ENCODE assay signal across 1 cellular context in the genomic region with DNA sequence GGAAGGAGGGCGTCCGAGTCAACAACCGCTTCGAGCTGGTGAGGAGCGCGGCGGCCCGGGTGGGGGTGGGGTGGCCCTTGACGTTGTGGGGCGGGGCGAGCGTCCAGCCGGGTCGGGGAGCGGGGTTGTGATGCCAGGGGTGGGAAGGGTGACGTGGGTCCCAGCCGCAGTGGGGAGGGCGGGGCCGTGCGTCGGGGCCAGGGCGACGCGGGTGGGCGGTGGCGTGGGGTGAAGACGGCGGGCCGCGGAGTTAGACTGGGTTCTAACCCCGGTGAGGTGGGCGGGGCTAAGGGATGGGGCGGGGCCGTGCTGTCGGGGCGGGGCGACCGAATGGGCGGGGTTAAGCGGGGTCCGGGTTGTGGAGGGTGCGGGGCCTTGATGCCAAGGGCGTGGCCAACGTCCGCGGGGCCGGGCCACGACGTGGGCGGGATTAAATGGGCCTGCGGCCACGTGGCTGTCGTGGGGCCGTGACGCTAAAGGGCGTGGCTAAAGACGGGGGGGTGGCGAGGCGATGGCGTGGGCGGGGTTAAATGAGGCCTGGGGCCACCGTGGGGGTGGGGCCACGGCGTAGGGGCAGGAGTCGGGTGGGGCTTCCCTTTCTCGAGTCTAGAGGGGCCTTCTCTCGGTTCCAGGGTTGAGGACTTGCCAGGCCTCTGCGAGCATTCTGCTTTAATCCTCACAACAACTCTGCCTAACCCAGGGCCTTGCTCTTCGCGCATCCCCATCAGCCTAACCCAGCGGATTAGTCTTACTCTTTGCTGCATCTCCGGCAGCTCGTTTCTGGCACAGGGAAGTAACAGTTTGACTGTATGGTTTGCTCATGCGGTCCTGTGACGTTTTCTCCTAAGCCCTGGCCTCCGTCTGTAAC.
TF ChIP-seq lines count a peak whose summit lies in the region.

No MANE protein-coding gene starts in this region.

TF ChIP-seq in K562, 482 proteins besides CTCF, POLR2A, EP300 and RAD21 (continues in another document):
- TF ChIP-seq, protein P1, sequence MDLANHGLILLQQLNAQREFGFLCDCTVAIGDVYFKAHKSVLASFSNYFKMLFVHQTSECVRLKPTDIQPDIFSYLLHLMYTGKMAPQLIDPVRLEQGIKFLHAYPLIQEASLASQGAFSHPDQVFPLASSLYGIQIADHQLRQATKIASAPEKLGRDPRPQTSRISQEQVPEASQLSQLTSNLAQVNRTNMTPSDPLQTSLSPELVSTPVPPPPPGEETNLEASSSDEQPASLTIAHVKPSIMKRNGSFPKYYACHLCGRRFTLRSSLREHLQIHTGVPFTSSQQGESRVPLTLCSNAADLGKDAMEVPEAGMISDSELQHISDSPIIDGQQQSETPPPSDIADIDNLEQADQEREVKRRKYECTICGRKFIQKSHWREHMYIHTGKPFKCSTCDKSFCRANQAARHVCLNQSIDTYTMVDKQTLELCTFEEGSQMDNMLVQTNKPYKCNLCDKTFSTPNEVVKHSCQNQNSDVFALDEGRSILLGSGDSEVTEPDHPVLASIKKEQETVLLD (IDR thresholded peaks at IDR 0.05) = no peak
- no peak for TF ChIP-seq PHF8 (IDR thresholded peaks at IDR 0.05; ENCODE audit: borderline replicate concordance, low read length)
- TF ChIP-seq ZNF431 (CRISPR knock-in tag; IDR thresholded peaks at IDR 0.05) = no peak
- no peak for TF ChIP-seq EP400 (IDR thresholded peaks at IDR 0.05)
- TF ChIP-seq ZNF408 (CRISPR knock-in tag; IDR thresholded peaks at IDR 0.05; ENCODE audit: low read depth) = no peak
- no peak for TF ChIP-seq BRCA1 (IDR thresholded peaks at IDR 0.05)
- no peak for TF ChIP-seq BRCA1 (CRISPR knock-in tag; IDR thresholded peaks at IDR 0.05)
- TF ChIP-seq TRIM28 (IDR thresholded peaks at IDR 0.05) = no peak
- no peak for TF ChIP-seq POLR3G (IDR thresholded peaks at IDR 0.05; ENCODE audit: extremely low read depth, insufficient read length, insufficient replicate concordance)
- TF ChIP-seq, protein P2, sequence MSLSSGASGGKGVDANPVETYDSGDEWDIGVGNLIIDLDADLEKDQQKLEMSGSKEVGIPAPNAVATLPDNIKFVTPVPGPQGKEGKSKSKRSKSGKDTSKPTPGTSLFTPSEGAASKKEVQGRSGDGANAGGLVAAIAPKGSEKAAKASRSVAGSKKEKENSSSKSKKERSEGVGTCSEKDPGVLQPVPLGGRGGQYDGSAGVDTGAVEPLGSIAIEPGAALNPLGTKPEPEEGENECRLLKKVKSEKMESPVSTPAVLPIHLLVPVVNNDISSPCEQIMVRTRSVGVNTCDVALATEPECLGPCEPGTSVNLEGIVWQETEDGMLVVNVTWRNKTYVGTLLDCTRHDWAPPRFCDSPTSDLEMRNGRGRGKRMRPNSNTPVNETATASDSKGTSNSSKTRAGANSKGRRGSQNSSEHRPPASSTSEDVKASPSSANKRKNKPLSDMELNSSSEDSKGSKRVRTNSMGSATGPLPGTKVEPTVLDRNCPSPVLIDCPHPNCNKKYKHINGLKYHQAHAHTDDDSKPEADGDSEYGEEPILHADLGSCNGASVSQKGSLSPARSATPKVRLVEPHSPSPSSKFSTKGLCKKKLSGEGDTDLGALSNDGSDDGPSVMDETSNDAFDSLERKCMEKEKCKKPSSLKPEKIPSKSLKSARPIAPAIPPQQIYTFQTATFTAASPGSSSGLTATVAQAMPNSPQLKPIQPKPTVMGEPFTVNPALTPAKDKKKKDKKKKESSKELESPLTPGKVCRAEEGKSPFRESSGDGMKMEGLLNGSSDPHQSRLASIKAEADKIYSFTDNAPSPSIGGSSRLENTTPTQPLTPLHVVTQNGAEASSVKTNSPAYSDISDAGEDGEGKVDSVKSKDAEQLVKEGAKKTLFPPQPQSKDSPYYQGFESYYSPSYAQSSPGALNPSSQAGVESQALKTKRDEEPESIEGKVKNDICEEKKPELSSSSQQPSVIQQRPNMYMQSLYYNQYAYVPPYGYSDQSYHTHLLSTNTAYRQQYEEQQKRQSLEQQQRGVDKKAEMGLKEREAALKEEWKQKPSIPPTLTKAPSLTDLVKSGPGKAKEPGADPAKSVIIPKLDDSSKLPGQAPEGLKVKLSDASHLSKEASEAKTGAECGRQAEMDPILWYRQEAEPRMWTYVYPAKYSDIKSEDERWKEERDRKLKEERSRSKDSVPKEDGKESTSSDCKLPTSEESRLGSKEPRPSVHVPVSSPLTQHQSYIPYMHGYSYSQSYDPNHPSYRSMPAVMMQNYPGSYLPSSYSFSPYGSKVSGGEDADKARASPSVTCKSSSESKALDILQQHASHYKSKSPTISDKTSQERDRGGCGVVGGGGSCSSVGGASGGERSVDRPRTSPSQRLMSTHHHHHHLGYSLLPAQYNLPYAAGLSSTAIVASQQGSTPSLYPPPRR (CRISPR knock-in tag; IDR thresholded peaks at IDR 0.05; ENCODE audit: borderline replicate concordance) = no peak
- no peak for TF ChIP-seq MAFG (tag; conservative IDR thresholded peaks at IDR 0.05)
- no peak; a peak in 1 of 3 replicates for TF ChIP-seq CBX3 (IDR thresholded peaks at IDR 0.05; ENCODE audit: borderline replicate concordance in 1 of 2, low read length in 2 of 2)
- TF ChIP-seq, protein P3, sequence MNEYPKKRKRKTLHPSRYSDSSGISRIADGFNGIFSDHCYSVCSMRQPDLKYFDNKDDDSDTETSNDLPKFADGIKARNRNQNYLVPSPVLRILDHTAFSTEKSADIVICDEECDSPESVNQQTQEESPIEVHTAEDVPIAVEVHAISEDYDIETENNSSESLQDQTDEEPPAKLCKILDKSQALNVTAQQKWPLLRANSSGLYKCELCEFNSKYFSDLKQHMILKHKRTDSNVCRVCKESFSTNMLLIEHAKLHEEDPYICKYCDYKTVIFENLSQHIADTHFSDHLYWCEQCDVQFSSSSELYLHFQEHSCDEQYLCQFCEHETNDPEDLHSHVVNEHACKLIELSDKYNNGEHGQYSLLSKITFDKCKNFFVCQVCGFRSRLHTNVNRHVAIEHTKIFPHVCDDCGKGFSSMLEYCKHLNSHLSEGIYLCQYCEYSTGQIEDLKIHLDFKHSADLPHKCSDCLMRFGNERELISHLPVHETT (CRISPR knock-in tag; conservative IDR thresholded peaks at IDR 0.05 in 1 of 2, IDR thresholded peaks at IDR 0.05 in 1 of 2) = 0 out of 4 replicates have a peak, but pooled peaks of 1 of the 2 experiments have one; percentile 16
- TF ChIP-seq SP2 (IDR thresholded peaks at IDR 0.05; ENCODE audit: extremely low read depth, low read depth, low read length, poor library complexity, severe bottlenecking) = no peak
- TF ChIP-seq, protein P4, sequence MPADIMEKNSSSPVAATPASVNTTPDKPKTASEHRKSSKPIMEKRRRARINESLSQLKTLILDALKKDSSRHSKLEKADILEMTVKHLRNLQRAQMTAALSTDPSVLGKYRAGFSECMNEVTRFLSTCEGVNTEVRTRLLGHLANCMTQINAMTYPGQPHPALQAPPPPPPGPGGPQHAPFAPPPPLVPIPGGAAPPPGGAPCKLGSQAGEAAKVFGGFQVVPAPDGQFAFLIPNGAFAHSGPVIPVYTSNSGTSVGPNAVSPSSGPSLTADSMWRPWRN (IDR thresholded peaks at IDR 0.05; ENCODE audit: low read depth) = peak; percentile 94
- TF ChIP-seq, protein P5, sequence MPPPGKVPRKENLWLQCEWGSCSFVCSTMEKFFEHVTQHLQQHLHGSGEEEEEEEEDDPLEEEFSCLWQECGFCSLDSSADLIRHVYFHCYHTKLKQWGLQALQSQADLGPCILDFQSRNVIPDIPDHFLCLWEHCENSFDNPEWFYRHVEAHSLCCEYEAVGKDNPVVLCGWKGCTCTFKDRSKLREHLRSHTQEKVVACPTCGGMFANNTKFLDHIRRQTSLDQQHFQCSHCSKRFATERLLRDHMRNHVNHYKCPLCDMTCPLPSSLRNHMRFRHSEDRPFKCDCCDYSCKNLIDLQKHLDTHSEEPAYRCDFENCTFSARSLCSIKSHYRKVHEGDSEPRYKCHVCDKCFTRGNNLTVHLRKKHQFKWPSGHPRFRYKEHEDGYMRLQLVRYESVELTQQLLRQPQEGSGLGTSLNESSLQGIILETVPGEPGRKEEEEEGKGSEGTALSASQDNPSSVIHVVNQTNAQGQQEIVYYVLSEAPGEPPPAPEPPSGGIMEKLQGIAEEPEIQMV (tag; conservative IDR thresholded peaks at IDR 0.05; ENCODE audit: low read depth) = peak; percentile 71
- TF ChIP-seq SIN3B (IDR thresholded peaks at IDR 0.05; ENCODE audit: low read depth) = no peak
- TF ChIP-seq TCFL5 (CRISPR knock-in tag; conservative IDR thresholded peaks at IDR 0.05) = no peak
- TF ChIP-seq RAD51 (IDR thresholded peaks at IDR 0.05; ENCODE audit: borderline replicate concordance, low read depth) = peak; percentile 82
- TF ChIP-seq MYC (IDR thresholded peaks at IDR 0.05; ENCODE audit: low read depth, low read length) = peak; percentile 92
- no peak for TF ChIP-seq MYC (CRISPR knock-in tag; IDR thresholded peaks at IDR 0.05; ENCODE audit: borderline replicate concordance, low read depth)
- no peak for TF ChIP-seq RCOR1 (IDR thresholded peaks at IDR 0.05; ENCODE audit: borderline replicate concordance in 1 of 2, low read depth in 2 of 2, low read length in 2 of 2)
- peak; percentile 28; the same call in 1 of the 2 replicates for TF ChIP-seq JUND (IDR thresholded peaks at IDR 0.05; ENCODE audit: borderline replicate concordance, low read depth, low read length)
- TF ChIP-seq JUND (tag; IDR thresholded peaks at IDR 0.05; ENCODE audit: borderline replicate concordance, low read depth, low read length) = no peak
- TF ChIP-seq, protein P6, sequence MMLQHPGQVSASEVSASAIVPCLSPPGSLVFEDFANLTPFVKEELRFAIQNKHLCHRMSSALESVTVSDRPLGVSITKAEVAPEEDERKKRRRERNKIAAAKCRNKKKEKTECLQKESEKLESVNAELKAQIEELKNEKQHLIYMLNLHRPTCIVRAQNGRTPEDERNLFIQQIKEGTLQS (IDR thresholded peaks at IDR 0.05) = no peak
- TF ChIP-seq, protein P6 (CRISPR knock-in tag; conservative IDR thresholded peaks at IDR 0.05) = no peak
- 0 out of 4 replicates have a peak, but pooled peaks of 1 of the 2 experiments have one; percentile 22 for TF ChIP-seq SIN3A (IDR thresholded peaks at IDR 0.05; ENCODE audit: borderline replicate concordance in 2 of 2, control insufficient read depth in 1 of 2, low read depth in 2 of 2, low read length in 2 of 2)
- peak; percentile 31; the same call in 1 of the 2 replicates for TF ChIP-seq ZBTB7A (IDR thresholded peaks at IDR 0.05; ENCODE audit: borderline replicate concordance, control insufficient read depth, low read depth, low read length)
- TF ChIP-seq NFATC3 (IDR thresholded peaks at IDR 0.05) = no peak
- TF ChIP-seq THRAP3 (IDR thresholded peaks at IDR 0.05; ENCODE audit: borderline replicate concordance) = no peak
- peak in 1 of 3 experiments; percentile 22 for TF ChIP-seq YY1 (IDR thresholded peaks at IDR 0.05; ENCODE audit: borderline replicate concordance in 1 of 3, control insufficient read depth in 1 of 3, extremely low read depth in 1 of 3, insufficient read depth in 3 of 3, insufficient read length in 1 of 3, insufficient replicate concordance in 2 of 3, low read depth in 1 of 3, low read length in 2 of 3)
- TF ChIP-seq, protein P7, sequence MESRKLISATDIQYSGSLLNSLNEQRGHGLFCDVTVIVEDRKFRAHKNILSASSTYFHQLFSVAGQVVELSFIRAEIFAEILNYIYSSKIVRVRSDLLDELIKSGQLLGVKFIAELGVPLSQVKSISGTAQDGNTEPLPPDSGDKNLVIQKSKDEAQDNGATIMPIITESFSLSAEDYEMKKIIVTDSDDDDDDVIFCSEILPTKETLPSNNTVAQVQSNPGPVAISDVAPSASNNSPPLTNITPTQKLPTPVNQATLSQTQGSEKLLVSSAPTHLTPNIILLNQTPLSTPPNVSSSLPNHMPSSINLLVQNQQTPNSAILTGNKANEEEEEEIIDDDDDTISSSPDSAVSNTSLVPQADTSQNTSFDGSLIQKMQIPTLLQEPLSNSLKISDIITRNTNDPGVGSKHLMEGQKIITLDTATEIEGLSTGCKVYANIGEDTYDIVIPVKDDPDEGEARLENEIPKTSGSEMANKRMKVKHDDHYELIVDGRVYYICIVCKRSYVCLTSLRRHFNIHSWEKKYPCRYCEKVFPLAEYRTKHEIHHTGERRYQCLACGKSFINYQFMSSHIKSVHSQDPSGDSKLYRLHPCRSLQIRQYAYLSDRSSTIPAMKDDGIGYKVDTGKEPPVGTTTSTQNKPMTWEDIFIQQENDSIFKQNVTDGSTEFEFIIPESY (CRISPR knock-in tag; IDR thresholded peaks at IDR 0.05) = peak; percentile 11; the same call in 1 of the 2 replicates
- TF ChIP-seq EGR1 (conservative IDR thresholded peaks at IDR 0.05) = peak; percentile 93
- TF ChIP-seq SMARCB1 (IDR thresholded peaks at IDR 0.05; ENCODE audit: insufficient read length, low read depth) = no peak
- no peak for TF ChIP-seq XRCC3 (IDR thresholded peaks at IDR 0.05)
- no peak for TF ChIP-seq ZNF41 (CRISPR knock-in tag; conservative IDR thresholded peaks at IDR 0.05)
- peak; percentile 58; the same call in 1 of the 2 replicates for TF ChIP-seq ATF1 (CRISPR knock-in tag; IDR thresholded peaks at IDR 0.05)
- peak; percentile 49; the same call in 1 of the 2 replicates for TF ChIP-seq ATF1 (tag; IDR thresholded peaks at IDR 0.05)
- no peak for TF ChIP-seq ETS2 (tag; IDR thresholded peaks at IDR 0.05; ENCODE audit: borderline replicate concordance, poor library complexity, severe bottlenecking)
- no peak for TF ChIP-seq FOS (IDR thresholded peaks at IDR 0.05; ENCODE audit: extremely low read depth, insufficient read length)
- no peak for TF ChIP-seq ZNF644 (tag; IDR thresholded peaks at IDR 0.05; ENCODE audit: low read depth)
- TF ChIP-seq OTX1 (CRISPR knock-in tag; IDR thresholded peaks at IDR 0.05) = no peak
- peak; percentile 48; the same call in 1 of the 2 replicates for TF ChIP-seq MBD2 (IDR thresholded peaks at IDR 0.05; ENCODE audit: borderline replicate concordance, low read depth)
- no peak for TF ChIP-seq NUFIP1 (IDR thresholded peaks at IDR 0.05; ENCODE audit: partially characterized antibody)
- TF ChIP-seq SPI1 (IDR thresholded peaks at IDR 0.05; ENCODE audit: borderline replicate concordance, low read depth, low read length) = no peak
- no peak for TF ChIP-seq ZNF707 (CRISPR knock-in tag; conservative IDR thresholded peaks at IDR 0.05)
- TF ChIP-seq CBFA2T2 (conservative IDR thresholded peaks at IDR 0.05) = 0 out of 2 replicates have a peak, but pooled peaks have one; percentile 14
- TF ChIP-seq ZNF217 (CRISPR knock-in tag; IDR thresholded peaks at IDR 0.05) = no peak
- TF ChIP-seq HNRNPLL (IDR thresholded peaks at IDR 0.05; ENCODE audit: low read depth, low read length, poor library complexity, severe bottlenecking) = peak; percentile 1
- TF ChIP-seq, protein P8, sequence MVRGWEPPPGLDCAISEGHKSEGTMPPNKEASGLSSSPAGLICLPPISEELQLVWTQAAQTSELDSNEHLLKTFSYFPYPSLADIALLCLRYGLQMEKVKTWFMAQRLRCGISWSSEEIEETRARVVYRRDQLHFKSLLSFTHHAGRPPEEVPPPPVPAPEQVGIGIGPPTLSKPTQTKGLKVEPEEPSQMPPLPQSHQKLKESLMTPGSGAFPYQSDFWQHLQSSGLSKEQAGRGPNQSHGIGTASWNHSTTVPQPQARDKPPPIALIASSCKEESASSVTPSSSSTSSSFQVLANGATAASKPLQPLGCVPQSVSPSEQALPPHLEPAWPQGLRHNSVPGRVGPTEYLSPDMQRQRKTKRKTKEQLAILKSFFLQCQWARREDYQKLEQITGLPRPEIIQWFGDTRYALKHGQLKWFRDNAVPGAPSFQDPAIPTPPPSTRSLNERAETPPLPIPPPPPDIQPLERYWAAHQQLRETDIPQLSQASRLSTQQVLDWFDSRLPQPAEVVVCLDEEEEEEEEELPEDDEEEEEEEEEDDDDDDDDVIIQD (CRISPR knock-in tag; IDR thresholded peaks at IDR 0.05) = no peak
- TF ChIP-seq ARID2 (IDR thresholded peaks at IDR 0.05) = no peak
